Comparison of ENCODE assay signal across 28 cellular contexts in genomic region chr11:50037282-50037681, GRCh38. TPM values are rescaled to one million over a fixed set of nuclear protein-coding genes. Genes with fewer than 3 reads are reported as not detected.
A peak's percentile ranks its signal among the peaks of the same experiment; 100 is the strongest.
DNase-seq lines count a peak whose midpoint lies in the region; ATAC-seq, FAIRE-seq and TF ChIP-seq lines count a peak whose summit lies in the region.
"Had no signal": no experiment of that assay in that cellular context is flagged by ENCODE, and none has a peak within 500 bp of the region (broad histone marks: within the 10 kb centered on the region; RNA-seq: fewer than 3 reads in every experiment).

No MANE protein-coding gene starts in this region.

- no peak for TF ChIP-seq CTCF in breast epithelium (IDR thresholded peaks at IDR 0.05)
- no peak for TF ChIP-seq CTCF in MM.1S (IDR thresholded peaks at IDR 0.05; ENCODE audit: low read length)
- TF ChIP-seq CTCF in epithelial cell of esophagus (IDR thresholded peaks at IDR 0.05; ENCODE audit: insufficient read depth, low read depth, low read length, missing control alignments): no peak

- ATAC-seq in GM18511 (IDR thresholded peaks at IDR 0.05; ENCODE audit: unreplicated experiment) (no peak), GM18519 (IDR thresholded peaks at IDR 0.05; ENCODE audit: low FRiP score, unreplicated experiment) (no peak)
- ATAC-seq: A549, PC-3, Right ventricle myocardium inferior had no signal

- no peak overlapping the region for H2AFZ ChIP-seq in MM.1S (ENCODE audit: low read length)
- H2AFZ ChIP-seq: GM23248 had no signal

- TF ChIP-seq POLR2A in breast epithelium (IDR thresholded peaks at IDR 0.05): no peak

- no peaks in the 10 kb centered on the region for H3K79me2 ChIP-seq in MM.1S (ENCODE audit: low read length)

- H4K20me1 ChIP-seq in MM.1S (ENCODE audit: insufficient read depth, low read length): no peaks in the 10 kb centered on the region
- H4K20me1 ChIP-seq: BLaER1 treated with 17β-estradiol and CSF1 and Interleukin-3, amounts not matched to agents 10 nM and 100 nM had no signal

- H3K27me3 ChIP-seq in breast epithelium (no peaks in the 10 kb centered on the region), MM.1S (replicated peaks; ENCODE audit: insufficient read depth, low read length) (no peaks in the 10 kb centered on the region)
- H3K27me3 ChIP-seq: BLaER1 treated with 17β-estradiol and CSF1 and Interleukin-3, amounts not matched to agents 10 nM and 100 nM; MG63; SJSA1 had no signal

- in situ Hi-C loops in T47D (cut with HindIII; ENCODE audit: low pct_unique_long_range_greater_than_20kb, low sequenced_read_pairs): no loop called here

- H3K27ac ChIP-seq in breast epithelium (no peak overlapping the region), MM.1S (ENCODE audit: low read length) (no peak overlapping the region)
- H3K27ac ChIP-seq: A549; BLaER1 treated with 17β-estradiol and CSF1 and Interleukin-3, amounts not matched to agents 10 nM and 100 nM; GM23248; SJSA1 had no signal

- H3K4me1 ChIP-seq in breast epithelium: no peaks in the 10 kb centered on the region
- H3K4me1 ChIP-seq in MM.1S (ENCODE audit: low read length): no peaks in the 10 kb centered on the region
- H3K4me1 ChIP-seq: A549; BLaER1 treated with 17β-estradiol and CSF1 and Interleukin-3, amounts not matched to agents 10 nM and 100 nM; SJSA1 had no signal

- H3K4me2 ChIP-seq in MM.1S (ENCODE audit: low read depth, low read length): no peak overlapping the region
- H3K4me2 ChIP-seq: A549; BLaER1 treated with 17β-estradiol and CSF1 and Interleukin-3, amounts not matched to agents 10 nM and 100 nM had no signal

- no peaks in the 10 kb centered on the region for H3K9me3 ChIP-seq in breast epithelium
- H3K9me3 ChIP-seq in MM.1S (replicated peaks; ENCODE audit: insufficient read depth, low read length): no peaks in the 10 kb centered on the region
- H3K9me3 ChIP-seq: A549, MG63, SJSA1 had no signal

- H3K4me3 ChIP-seq in breast epithelium (no peak overlapping the region), MM.1S (ENCODE audit: low read length) (no peak overlapping the region), epithelial cell of esophagus (ENCODE audit: low read length) (no peak overlapping the region)
- H3K4me3 ChIP-seq: A549; BLaER1 treated with 17β-estradiol and CSF1 and Interleukin-3, amounts not matched to agents 10 nM and 100 nM; GM23248; MG63; SJSA1 had no signal

- H3K9ac ChIP-seq in MM.1S (ENCODE audit: low read length): no peak overlapping the region
- H3K9ac ChIP-seq: BLaER1 treated with 17β-estradiol and CSF1 and Interleukin-3, amounts not matched to agents 10 nM and 100 nM; GM23248 had no signal

- H3K9me2 ChIP-seq in MM.1S (replicated peaks; ENCODE audit: insufficient read depth, low read length): no peaks in the 10 kb centered on the region

- intact Hi-C loops in breast epithelium (cut with DNase I; ENCODE audit: low total_unique reads): no loop called here

- DNase-seq in T47D (ENCODE audit: low read depth in 1 of 2, low spot score in 1 of 2) (peak; percentile 4 to 72), breast epithelium (ENCODE audit: low spot score in 2 of 2) (no peak), MM.1S (peak; percentile 19), epithelial cell of esophagus (ENCODE audit: low read depth) (peak; percentile 1), GM19239 (ENCODE audit: insufficient read length, low spot score) (no peak)
- DNase-seq: AML-193; CD4-positive, alpha-beta T cell; DMS79; GF-D8; GM23248; H7; Karpas-422; MG63; NCI-H1048; NCI-H1436; NCI-H187; NCI-H2107; NCI-H524; NCI-H748 treated with DMSO at 0.1 percent for 48 hours; PC-3; T-helper 1 cell had no signal

- no peaks in the 10 kb centered on the region for H3K36me3 ChIP-seq in breast epithelium
- no peaks in the 10 kb centered on the region for H3K36me3 ChIP-seq in MM.1S (replicated peaks; ENCODE audit: insufficient read depth, low read length)
- H3K36me3 ChIP-seq: BLaER1 treated with 17β-estradiol and CSF1 and Interleukin-3, amounts not matched to agents 10 nM and 100 nM; MG63; SJSA1 had no signal

- no peak for FAIRE-seq in GM19239 (lab: Jason Lieb, UNC)
- FAIRE-seq: A549, GM12891 had no signal

- no peaks in the 10 kb centered on the region for H3F3A ChIP-seq in MM.1S (ENCODE audit: insufficient read depth, low read length)

RNA-seq across cellular contexts. Expression of gene OR4C45, which starts 4.6 kb away (rescaled TPM):
- total RNA-seq in breast epithelium: not detected
- total RNA-seq: CD4-positive, alpha-beta T cell; GM23248; H7; PC-3; Right ventricle myocardium inferior; SJSA1 had no signal

RNA-seq across cellular contexts. Expression of gene OR4C12, which starts 54.9 kb away (rescaled TPM):
- not detected for total RNA-seq in breast epithelium
- total RNA-seq: CD4-positive, alpha-beta T cell; GM23248; H7; PC-3; Right ventricle myocardium inferior; SJSA1 had no signal

Comparison
In these comparisons a context has a peak if more than half of its experiments do, and no peak if none do; other contexts are left out.
1. DNase-seq: peak in T47D (2 of 2), MM.1S (single experiment) and epithelial cell of esophagus (single experiment); none in breast epithelium (0 of 2) and GM19239 (single experiment).